In genomic region chr1:97599447-97599846, GRCh38 we compare ENCODE assay signal across 21 cellular contexts.
A peak's percentile ranks its signal among the peaks of the same experiment; 100 is the strongest.
DNase-seq lines count a peak whose midpoint lies in the region; ATAC-seq and TF ChIP-seq lines count a peak whose summit lies in the region.
"Had no signal": no experiment of that assay in that cellular context is flagged by ENCODE, and none has a peak within 500 bp of the region (broad histone marks: within the 10 kb centered on the region; RNA-seq: fewer than 3 reads in every experiment).

No MANE protein-coding gene starts in this region.

- H4K20me1 ChIP-seq in H9 (ENCODE audit: control insufficient read depth, insufficient read depth, insufficient read length): no peaks in the 10 kb centered on the region
- no peaks in the 10 kb centered on the region for H4K20me1 ChIP-seq in mammary epithelial cell (ENCODE audit: insufficient read depth, low read length)

- H2BK15ac ChIP-seq in H9 (ENCODE audit: low read depth, low read length): no peak overlapping the region
- H2BK15ac ChIP-seq in mesendoderm (replicated peaks; ENCODE audit: low read depth): no peak overlapping the region

- H3K9me3 Mint-ChIP-seq in activated naive CD4-positive, alpha-beta T cell treated with anti-CD3 and anti-CD28 coated beads for 36 hours: no peaks in the 10 kb centered on the region
- no peaks in the 10 kb centered on the region for H3K9me3 Mint-ChIP-seq in H9
- H3K9me3 Mint-ChIP-seq: CD4-positive, CD25-positive, alpha-beta regulatory T cell had no signal

- no peak overlapping the region for H3K4me3 Mint-ChIP-seq in activated naive CD4-positive, alpha-beta T cell treated with anti-CD3 and anti-CD28 coated beads for 36 hours
- H3K4me3 Mint-ChIP-seq in H9: no peak overlapping the region
- H3K4me3 Mint-ChIP-seq: CD4-positive, CD25-positive, alpha-beta regulatory T cell had no signal

- peaks cover 1% of the 10 kb centered on the region for H3K36me3 Mint-ChIP-seq in activated naive CD4-positive, alpha-beta T cell treated with anti-CD3 and anti-CD28 coated beads for 36 hours (ENCODE audit: low read depth)
- no peaks in the 10 kb centered on the region for H3K36me3 Mint-ChIP-seq in H9 (ENCODE audit: insufficient read depth in 1 of 3, low read depth in 3 of 3)
- H3K36me3 Mint-ChIP-seq: CD4-positive, CD25-positive, alpha-beta regulatory T cell had no signal

- H2AFZ ChIP-seq in H9 (ENCODE audit: low read length) (no peak overlapping the region), mammary epithelial cell (ENCODE audit: low read depth, low read length) (no peak overlapping the region)

- no TSS peak for BruUV-seq in mammary epithelial cell (replicated peaks; lab: Mats Ljungman, UMichigan)

- dilution Hi-C loops in mammary epithelial cell (cut with HindIII; ENCODE audit: low sequenced_read_pairs): no loop called here

- H3K4me3 ChIP-seq in mammary epithelial cell (replicated peaks in 1 of 3; ENCODE audit: insufficient read depth in 1 of 3, low read depth in 2 of 3, low read length in 3 of 3) (no peak overlapping the region), mesendoderm (ENCODE audit: low read length) (no peak overlapping the region)

- H3K27ac ChIP-seq in H9 (ENCODE audit: insufficient read length, low read depth, low read length): no peak overlapping the region
- H3K27ac ChIP-seq in mammary epithelial cell (ENCODE audit: insufficient read depth, low read depth, low read length): no peak overlapping the region
- no peak overlapping the region for H3K27ac ChIP-seq in mesendoderm (ENCODE audit: low read depth, low read length)

- WGBS in H9 (ENCODE audit: extremely low coverage, insufficient read length, low lambda C conversion rate): no CpG with 5 or more reads among the region's 2 CpGs
- no CpG with 5 or more reads among the region's 2 CpGs for WGBS in mammary epithelial cell (ENCODE audit: low coverage, missing lambda C conversion rate)
- no CpG with 5 or more reads among the region's 2 CpGs for WGBS in mesendoderm (ENCODE audit: extremely low coverage, insufficient coverage, low lambda C conversion rate)

- H2BK20ac ChIP-seq in H9 (ENCODE audit: low read depth, low read length, poor library complexity, severe bottlenecking): no peak overlapping the region

- no peak overlapping the region for H3K18ac ChIP-seq in H9 (ENCODE audit: insufficient read length, low read depth, low read length)
- no peak overlapping the region for H3K18ac ChIP-seq in mesendoderm (ENCODE audit: low read length)

- no peak overlapping the region for H4K91ac ChIP-seq in H9 (ENCODE audit: insufficient read length, low read depth, low read length)

- in situ Hi-C loops in mammary epithelial cell (cut with MboI; ENCODE audit: low sequenced_read_pairs in 2 of 2): no loop called here

- TF ChIP-seq CTCF in H9 (conservative IDR thresholded peaks at IDR 0.05) (no peak), mammary epithelial cell (conservative IDR thresholded peaks at IDR 0.05 in 1 of 2, IDR thresholded peaks at IDR 0.05 in 1 of 2; ENCODE audit: extremely low read depth in 1 of 2, insufficient read depth in 1 of 2, low read depth in 1 of 2, low read length in 2 of 2) (no peak)

- H4K5ac ChIP-seq in H9 (ENCODE audit: insufficient read length, low read depth, low read length) (no peak overlapping the region), mesendoderm (ENCODE audit: low read length) (no peak overlapping the region)

- DNase-seq in activated naive CD4-positive, alpha-beta T cell treated with anti-CD3 and anti-CD28 coated beads for 36 hours: peak; percentile 9
- DNase-seq in activated naive CD4-positive, alpha-beta T cell treated with anti-CD3 and anti-CD28 coated beads, Interleukin-2, amount 50 U/mL, for 16 hours: no peak
- DNase-seq in H9: peak; percentile 27
- DNase-seq in mammary epithelial cell: peak; percentile 33
- peak; percentile 10 for DNase-seq in mesendoderm
- DNase-seq: ACHN; Calu3; CD4-positive, CD25-positive, alpha-beta regulatory T cell; DMS79 treated with DMSO at 0.1 percent for 48 hours; GF-D8; H7; Karpas-422; NCI-H187 treated with DMSO at 0.1 percent for 48 hours; NCI-H510A; NCI-H82 had no signal

- H3K27ac Mint-ChIP-seq in activated naive CD4-positive, alpha-beta T cell treated with anti-CD3 and anti-CD28 coated beads for 36 hours: no peak overlapping the region
- H3K27ac Mint-ChIP-seq in H9: no peak overlapping the region

- intact Hi-C loops in activated naive CD4-positive, alpha-beta T cell treated with anti-CD3 and anti-CD28 coated beads for 36 hours (cut with micrococcal nuclease): no loop called here
- intact Hi-C loops in mammary epithelial cell (cut with micrococcal nuclease): no loop called here

- no peak overlapping the region for H3K56ac ChIP-seq in H9 (ENCODE audit: insufficient read length, low read depth, low read length)
- no peak overlapping the region for H3K56ac ChIP-seq in mesendoderm (ENCODE audit: low read length)

- no peaks in the 10 kb centered on the region for H3K4me1 ChIP-seq in H9 (ENCODE audit: insufficient read depth, low read length)
- peaks cover 4% of the 10 kb centered on the region for H3K4me1 ChIP-seq in mammary epithelial cell (ENCODE audit: insufficient read depth, low read length)
- H3K4me1 ChIP-seq in mesendoderm (ENCODE audit: control insufficient read depth, low read depth, low read length): no peaks in the 10 kb centered on the region

- H3K23me2 ChIP-seq in H9 (ENCODE audit: insufficient read length, low read depth, low read length, poor library complexity, severe bottlenecking): no peaks in the 10 kb centered on the region

- peaks cover 2% of the 10 kb centered on the region for H3K4me1 Mint-ChIP-seq in activated naive CD4-positive, alpha-beta T cell treated with anti-CD3 and anti-CD28 coated beads for 36 hours (ENCODE audit: low read depth)
- peaks cover 0 to 3% of the 10 kb centered on the region in 2 experiments; a peak in 1 of 4 replicates for H3K4me1 Mint-ChIP-seq in H9

- H3K23ac ChIP-seq in H9 (ENCODE audit: insufficient read length, low read depth, low read length) (no peak overlapping the region), mesendoderm (ENCODE audit: low read length) (no peak overlapping the region)

- no peaks in the 10 kb centered on the region for H3K27me3 Mint-ChIP-seq in activated naive CD4-positive, alpha-beta T cell treated with anti-CD3 and anti-CD28 coated beads for 36 hours (ENCODE audit: low read depth)
- H3K27me3 Mint-ChIP-seq in H9 (ENCODE audit: low read depth): no peaks in the 10 kb centered on the region
- H3K27me3 Mint-ChIP-seq: CD4-positive, CD25-positive, alpha-beta regulatory T cell had no signal

- no peaks in the 10 kb centered on the region for H3K27me3 ChIP-seq in H9 (ENCODE audit: insufficient read depth, low read length)
- no peaks in the 10 kb centered on the region for H3K27me3 ChIP-seq in mammary epithelial cell (ENCODE audit: insufficient read depth, low read length)
- no peaks in the 10 kb centered on the region for H3K27me3 ChIP-seq in mesendoderm (ENCODE audit: insufficient read depth, low read length, poor library complexity)

- H3T11ph ChIP-seq in H9 (ENCODE audit: low read length): no peak overlapping the region

- H2BK5ac ChIP-seq in H9 (ENCODE audit: insufficient read length, low read length) (no peak overlapping the region), mesendoderm (ENCODE audit: low read length) (no peak overlapping the region)

- H2BK120ac ChIP-seq in H9 (ENCODE audit: low read depth, low read length, poor library complexity, severe bottlenecking): no peak overlapping the region
- H2BK120ac ChIP-seq in mesendoderm (ENCODE audit: low read depth, low read length): no peak overlapping the region

- H3K9me3 ChIP-seq in H9 (ENCODE audit: control insufficient read depth, low read depth, low read length) (no peaks in the 10 kb centered on the region), mammary epithelial cell (replicated peaks; ENCODE audit: insufficient read depth, low read length) (no peaks in the 10 kb centered on the region)

- H2BK12ac ChIP-seq in H9 (ENCODE audit: insufficient read length, low read depth, low read length): no peak overlapping the region

- H3K4me2 ChIP-seq in H9 (ENCODE audit: insufficient read depth, insufficient read length, low read length) (no peak overlapping the region), mammary epithelial cell (ENCODE audit: insufficient read depth, low read depth, low read length) (no peak overlapping the region), mesendoderm (ENCODE audit: low read length) (no peak overlapping the region)

- H3K79me1 ChIP-seq in H9 (ENCODE audit: insufficient read depth, low read depth, low read length, poor library complexity, severe bottlenecking) (no peaks in the 10 kb centered on the region), mesendoderm (ENCODE audit: low read length) (no peaks in the 10 kb centered on the region)

- CTCF ChIA-PET in activated naive CD4-positive, alpha-beta T cell treated with anti-CD3 and anti-CD28 coated beads for 36 hours (lab: Charles Lee): interaction anchor here (0.7 kb wide), 1 partner anchor 225 kb away, joined by 3 read pairs; no protein-coding TSS in a partner anchor
- CTCF ChIA-PET in mammary epithelial cell (lab: Charles Lee; ENCODE audit: low non-redundant PET): interaction anchor here (0.7 kb wide), 1 partner anchor 74 kb away, joined by 4 read pairs; no protein-coding TSS in a partner anchor

- H2AK5ac ChIP-seq in H9 (ENCODE audit: insufficient read length, low read length): no peak overlapping the region
- no peak overlapping the region for H2AK5ac ChIP-seq in mesendoderm (ENCODE audit: low read length)

- no peak overlapping the region for H3K14ac ChIP-seq in H9 (ENCODE audit: insufficient read depth, low read length)

- ATAC-seq in GM21381 (IDR thresholded peaks at IDR 0.05; ENCODE audit: unreplicated experiment) (no peak), GM19035 (IDR thresholded peaks at IDR 0.05; ENCODE audit: unreplicated experiment) (no peak), GM18505 (IDR thresholded peaks at IDR 0.05; ENCODE audit: unreplicated experiment) (no peak)
- ATAC-seq: HepG2, Panc1, Right ventricle myocardium inferior had no signal

- H4K8ac ChIP-seq in H9 (replicated peaks; ENCODE audit: insufficient read length, low read depth, low read length) (no peak overlapping the region), mesendoderm (ENCODE audit: low read depth, low read length) (no peak overlapping the region)

- H3K36me3 ChIP-seq in mammary epithelial cell (ENCODE audit: insufficient read depth, low read length) (peaks cover 2% of the 10 kb centered on the region), mesendoderm (ENCODE audit: control insufficient read depth, insufficient read depth, low read length) (no peaks in the 10 kb centered on the region)

- TF ChIP-seq POLR2A in GM18505 (IDR thresholded peaks at IDR 0.05; ENCODE audit: borderline replicate concordance, extremely low read depth, insufficient read depth, insufficient read length): no peak

- H3K4ac ChIP-seq in H9 (ENCODE audit: low read depth, low read length) (no peak overlapping the region), mesendoderm (ENCODE audit: low read depth, low read length) (no peak overlapping the region)

- H3K9ac ChIP-seq in H9 (ENCODE audit: extremely low read depth, insufficient read length, low read length) (no peak overlapping the region), mammary epithelial cell (ENCODE audit: insufficient read depth, low read length) (no peak overlapping the region), mesendoderm (ENCODE audit: low read length) (no peak overlapping the region)

- H3K79me2 ChIP-seq in H9 (ENCODE audit: insufficient read depth, low read length) (no peaks in the 10 kb centered on the region), mammary epithelial cell (ENCODE audit: insufficient read depth, low read length) (no peaks in the 10 kb centered on the region), mesendoderm (ENCODE audit: control insufficient read depth, insufficient read depth, low read length) (no peaks in the 10 kb centered on the region)
